Comparison of ENCODE assay signal across 8 cellular contexts in the genomic region with DNA sequence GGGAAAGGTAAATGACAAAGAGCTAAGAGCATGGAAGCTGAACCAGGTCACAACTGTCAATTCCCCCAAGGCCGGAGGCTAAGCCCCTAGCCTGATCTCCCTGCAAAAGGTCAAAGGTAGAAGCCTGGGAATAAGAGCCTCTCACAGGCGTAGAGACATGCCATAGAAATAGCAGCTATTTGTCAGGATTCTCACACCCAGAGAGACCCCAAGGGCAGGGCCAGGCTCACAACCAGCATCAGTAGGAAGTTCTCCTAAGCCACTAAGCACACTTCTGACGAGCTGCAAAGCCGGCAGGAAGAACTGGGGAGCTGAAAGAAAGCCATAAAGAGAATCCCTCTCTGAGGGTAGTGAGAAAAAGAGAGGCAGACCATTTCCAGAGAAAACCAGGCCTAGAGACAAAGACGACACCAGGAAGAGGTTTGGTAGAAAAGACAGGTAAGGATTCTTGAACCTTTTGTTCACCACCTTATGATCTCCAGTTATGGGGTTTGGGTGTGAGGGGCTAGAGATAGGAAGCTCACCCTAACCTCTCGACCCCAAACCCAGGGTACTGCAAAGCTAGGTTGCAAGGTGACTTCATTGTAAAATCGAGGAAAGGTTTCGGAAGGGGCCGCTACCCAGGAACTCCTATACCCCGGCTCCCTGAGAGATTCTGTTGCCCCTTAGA. TPM values are rescaled to one million over a fixed set of nuclear protein-coding genes. Genes with fewer than 3 reads are reported as not detected.
A peak's percentile ranks its signal among the peaks of the same experiment; 100 is the strongest.
DNase-seq lines count a peak whose midpoint lies in the region; ATAC-seq and TF ChIP-seq lines count a peak whose summit lies in the region.

No MANE protein-coding gene starts in this region.

- H3K79me2 ChIP-seq in HCT116 (ENCODE audit: insufficient read depth, low read length) (peaks cover 37% of the 10 kb centered on the region), fibroblast of lung (ENCODE audit: control insufficient read depth, insufficient read depth, low read length) (peaks cover 31% of the 10 kb centered on the region)

- no peak overlapping the region for H2AFZ ChIP-seq in HCT116 (ENCODE audit: low read depth, low read length, poor library complexity, severe bottlenecking)
- no peak overlapping the region for H2AFZ ChIP-seq in fibroblast of lung (ENCODE audit: low read length)

- RAD21 ChIA-PET in HCT116 (lab: Charles Lee; ENCODE audit: low non-redundant PET in 1 of 2, low total read pairs in 2 of 2, uncharacterized antibody in 2 of 2, unreplicated experiment in 2 of 2): no interaction called here

- H3K4me3 ChIP-seq in HCT116 (replicated peaks in 1 of 2; ENCODE audit: low read depth in 1 of 2, low read length in 2 of 2) (peak overlapping the region; percentile 86 to 88), SJSA1 (peak overlapping the region; percentile 84), fibroblast of lung (replicated peaks in 1 of 4; ENCODE audit: control extremely low read depth in 1 of 4, insufficient read depth in 1 of 4, low read depth in 3 of 4, low read length in 4 of 4) (peak overlapping the region; percentile 69 to 89 (median 85)), rectal smooth muscle tissue (ENCODE audit: low read length) (peak overlapping the region; percentile 85)

- H3K4me1 ChIP-seq in HCT116 (ENCODE audit: control insufficient read depth in 1 of 2, insufficient read depth in 2 of 2, low read length in 2 of 2): peaks cover 17 to 26% of the 10 kb centered on the region in 2 experiments
- H3K4me1 ChIP-seq in SJSA1 (replicated peaks): peaks cover 13% of the 10 kb centered on the region
- H3K4me1 ChIP-seq in fibroblast of lung (ENCODE audit: control insufficient read depth, extremely low read depth, insufficient read depth, low read length): peaks cover 4% of the 10 kb centered on the region
- peaks cover 8% of the 10 kb centered on the region for H3K4me1 ChIP-seq in rectal smooth muscle tissue (ENCODE audit: control insufficient read depth, insufficient read depth, low read length)

- TF ChIP-seq POLR2A in HCT116 (IDR thresholded peaks at IDR 0.05; ENCODE audit: borderline replicate concordance, extremely low read depth, insufficient read depth, insufficient read length): no peak

- DNase-seq in HCT116 (ENCODE audit: low read depth, low spot score): no peak
- DNase-seq in SJSA1 (ENCODE audit: low read depth in 1 of 2, low spot score in 2 of 2): no peak
- DNase-seq in fibroblast of lung (ENCODE audit: low read depth in 2 of 2): no peak
- no peak for DNase-seq in NCI-H446 treated with DMSO at 0.1 percent for 48 hours (lab: John Stamatoyannopoulos, UW)
- DNase-seq in NCI-H2107 treated with DMSO at 0.1 percent for 48 hours (lab: John Stamatoyannopoulos, UW; ENCODE audit: unreplicated experiment): no peak
- no peak for DNase-seq in NCI-H2171 treated with DMSO at 0.1 percent for 48 hours (lab: John Stamatoyannopoulos, UW)

- ATAC-seq in HCT116: no peak
- ATAC-seq in HG02852 (IDR thresholded peaks at IDR 0.05; ENCODE audit: unreplicated experiment): no peak

- H3K9me2 ChIP-seq in HCT116 (ENCODE audit: insufficient read depth): no peaks in the 10 kb centered on the region

- peaks cover 20 to 28% of the 10 kb centered on the region in 2 experiments; a peak in 3 of 4 replicates for H3K36me3 ChIP-seq in HCT116 (ENCODE audit: control insufficient read depth in 1 of 2, insufficient read depth in 2 of 2, low read length in 2 of 2)
- H3K36me3 ChIP-seq in SJSA1: peaks cover 46% of the 10 kb centered on the region
- H3K36me3 ChIP-seq in fibroblast of lung (ENCODE audit: control insufficient read depth, insufficient read depth, low read length): peaks cover 4% of the 10 kb centered on the region
- H3K36me3 ChIP-seq in rectal smooth muscle tissue (ENCODE audit: control insufficient read depth, insufficient read depth, low read length): peaks cover 16% of the 10 kb centered on the region

- CTCF ChIA-PET in HCT116 (lab: Charles Lee): interaction anchor here (0.6 to 3.3 kb wide), 5 partner anchors 9 to 449 kb away, joined by 3 to 29 read pairs (median 18); a partner anchor contains a TSS

- TF ChIP-seq CTCF in HCT116 (IDR thresholded peaks at IDR 0.05 in 2 of 3, conservative IDR thresholded peaks at IDR 0.05 in 1 of 3; ENCODE audit: borderline replicate concordance in 1 of 3, insufficient read depth in 1 of 3, low read depth in 2 of 3, low read length in 2 of 3) (no peak), fibroblast of lung (conservative IDR thresholded peaks at IDR 0.05 in 1 of 2, IDR thresholded peaks at IDR 0.05 in 1 of 2; ENCODE audit: low read depth in 1 of 2, low read length in 2 of 2) (no peak)

- peak overlapping the region; percentile 90 for H3K4me2 ChIP-seq in HCT116 (ENCODE audit: low read length)
- peak overlapping the region; percentile 80 for H3K4me2 ChIP-seq in fibroblast of lung (ENCODE audit: extremely low read depth, insufficient read depth, low read length)

- H3K27ac ChIP-seq in HCT116 (ENCODE audit: low read depth, low read length) (peak overlapping the region; percentile 84), SJSA1 (no peak overlapping the region), fibroblast of lung (ENCODE audit: insufficient read depth, low read length) (peak overlapping the region; percentile 59), rectal smooth muscle tissue (ENCODE audit: low read depth, low read length) (peak overlapping the region; percentile 85)

- peak overlapping the region; percentile 87 for H3K9ac ChIP-seq in HCT116 (ENCODE audit: low read length)
- H3K9ac ChIP-seq in fibroblast of lung (ENCODE audit: insufficient read depth, low read length): peak overlapping the region; percentile 71
- peak overlapping the region; percentile 75 for H3K9ac ChIP-seq in rectal smooth muscle tissue (ENCODE audit: low read length)

- no peak for TF ChIP-seq RAD21 in HCT116 (IDR thresholded peaks at IDR 0.05; ENCODE audit: low read depth)

- POLR2A ChIA-PET in HCT116 (lab: Charles Lee): interaction anchor here (0.6 to 2.7 kb wide), 4 partner anchors 34 to 458 kb away, joined by 3 to 17 read pairs (median 10); a partner anchor contains a TSS

- H3K27me3 ChIP-seq in HCT116 (ENCODE audit: insufficient read depth, low read length) (no peaks in the 10 kb centered on the region), SJSA1 (replicated peaks) (no peaks in the 10 kb centered on the region), fibroblast of lung (ENCODE audit: control insufficient read depth, insufficient read depth, low read length) (no peaks in the 10 kb centered on the region), rectal smooth muscle tissue (ENCODE audit: control insufficient read depth, insufficient read depth, low read length) (no peaks in the 10 kb centered on the region)

- no peaks in the 10 kb centered on the region for H3K9me3 ChIP-seq in HCT116 (ENCODE audit: control insufficient read depth in 1 of 2, insufficient read depth in 1 of 2, low read depth in 1 of 2, low read length in 2 of 2)
- no peaks in the 10 kb centered on the region for H3K9me3 ChIP-seq in SJSA1 (replicated peaks)
- H3K9me3 ChIP-seq in fibroblast of lung (ENCODE audit: control insufficient read depth, insufficient read depth, low read depth, low read length): no peaks in the 10 kb centered on the region

- no TSS peak for BruUV-seq in HCT116 (replicated peaks; lab: Mats Ljungman, UMichigan)

- intact Hi-C loops in HCT116 (cut with micrococcal nuclease): no loop called here

- H4K20me1 ChIP-seq in HCT116 (ENCODE audit: insufficient read depth): no peaks in the 10 kb centered on the region
- no peaks in the 10 kb centered on the region for H4K20me1 ChIP-seq in fibroblast of lung (ENCODE audit: control insufficient read depth, extremely low read depth, insufficient read depth, low read length)

TF ChIP-seq in HCT116, 20 proteins besides CTCF, POLR2A, EP300 and RAD21 (continues in another document):
- no peak for TF ChIP-seq ZNF274 (IDR thresholded peaks at IDR 0.05; ENCODE audit: low read depth, low read length)

RNA-seq across cellular contexts. Expression of a gene that starts 1.0 kb away (rescaled TPM):
- total RNA-seq in HCT116 (2021; ENCODE audit: unreplicated experiment) (99.7 TPM), fibroblast of lung (55.5 and 70.8 TPM in 2 replicates)
- 46.0 and 55.3 TPM in 2 replicates for polyA plus RNA-seq in HCT116 (2012)
- total RNA-seq in SJSA1 (2014; rRNA removed; shearing (Covaris generic)): 20.9 and 33.4 TPM in 2 replicates
- 60.2 and 69.6 TPM in 2 replicates for polyA plus RNA-seq in fibroblast of lung
- 49.2 and 50.4 TPM in 2 replicates for polyA plus RNA-seq in fibroblast of lung (2012)
- 64.1 and 69.7 TPM in 2 replicates for polyA minus RNA-seq in fibroblast of lung (ENCODE audit: low replicate concordance)

RNA-seq across cellular contexts. Expression of a gene that starts 30.1 kb away (rescaled TPM):
- total RNA-seq in HCT116 (2021; ENCODE audit: unreplicated experiment): 554 TPM
- polyA plus RNA-seq in HCT116 (2012): 910 and 946 TPM in 2 replicates
- 4,832 and 5,659 TPM in 2 replicates for total RNA-seq in SJSA1 (2014; rRNA removed; shearing (Covaris generic))
- 1,163 and 1,517 TPM in 2 replicates for total RNA-seq in fibroblast of lung
- polyA plus RNA-seq in fibroblast of lung: 6,238 and 7,941 TPM in 2 replicates
- polyA plus RNA-seq in fibroblast of lung (2012): 4,582 and 6,828 TPM in 2 replicates
- 818 and 1,187 TPM in 2 replicates for polyA minus RNA-seq in fibroblast of lung (ENCODE audit: low replicate concordance)

RNA-seq across cellular contexts. Expression of a gene that starts 33.5 kb away (rescaled TPM):
- total RNA-seq in HCT116 (2021; ENCODE audit: unreplicated experiment): 40.6 TPM
- 41.7 and 52.7 TPM in 2 replicates for polyA plus RNA-seq in HCT116 (2012)
- 28.5 and 46.7 TPM in 2 replicates for total RNA-seq in SJSA1 (2014; rRNA removed; shearing (Covaris generic))
- 120 and 199 TPM in 2 replicates for total RNA-seq in fibroblast of lung
- 88.4 and 99.7 TPM in 2 replicates for polyA plus RNA-seq in fibroblast of lung
- polyA plus RNA-seq in fibroblast of lung (2012): 55.4 and 62.2 TPM in 2 replicates
- 494 and 557 TPM in 2 replicates for polyA minus RNA-seq in fibroblast of lung (ENCODE audit: low replicate concordance)

RNA-seq across cellular contexts. Expression of a gene that starts 35.9 kb away (rescaled TPM):
- 94.3 TPM for total RNA-seq in HCT116 (2021; ENCODE audit: unreplicated experiment)
- polyA plus RNA-seq in HCT116 (2012): 92.6 and 103 TPM in 2 replicates
- total RNA-seq in SJSA1 (2014; rRNA removed; shearing (Covaris generic)): 71.9 and 97.8 TPM in 2 replicates
- 71.7 and 98.6 TPM in 2 replicates for total RNA-seq in fibroblast of lung
- 87.7 and 99.1 TPM in 2 replicates for polyA plus RNA-seq in fibroblast of lung
- polyA plus RNA-seq in fibroblast of lung (2012): 163 and 171 TPM in 2 replicates
- polyA minus RNA-seq in fibroblast of lung (ENCODE audit: low replicate concordance): 40.3 and 69.5 TPM in 2 replicates

RNA-seq across cellular contexts. Expression of a gene that starts 35.9 kb away (rescaled TPM):
- 52.9 TPM for total RNA-seq in HCT116 (2021; ENCODE audit: unreplicated experiment)
- 44.3 and 52.3 TPM in 2 replicates for polyA plus RNA-seq in HCT116 (2012)
- 47.8 and 55.7 TPM in 2 replicates for total RNA-seq in SJSA1 (2014; rRNA removed; shearing (Covaris generic))
- total RNA-seq in fibroblast of lung: 25.9 and 29.2 TPM in 2 replicates
- polyA plus RNA-seq in fibroblast of lung: 39.7 and 65.5 TPM in 2 replicates
- 36.4 and 49.3 TPM in 2 replicates for polyA plus RNA-seq in fibroblast of lung (2012)
- polyA minus RNA-seq in fibroblast of lung (ENCODE audit: low replicate concordance): 25.1 and 42.7 TPM in 2 replicates
